Comparison of ENCODE assay signal across 8 cellular contexts in genomic region chr2:42974697-42975357, GRCh38.
DNase-seq lines count a peak whose midpoint lies in the region; ATAC-seq, FAIRE-seq and TF ChIP-seq lines count a peak whose summit lies in the region.

No MANE protein-coding gene starts in this region.

- TF ChIP-seq CTCF in A549 (IDR thresholded peaks at IDR 0.05), result peak; percentile 94
- TF ChIP-seq CTCF in GM13977 (IDR thresholded peaks at IDR 0.05; ENCODE audit: extremely low read depth, insufficient read depth, missing control alignments), result peak; percentile 86
- peak; percentile 91 for TF ChIP-seq CTCF in glutamatergic neuron (IDR thresholded peaks at IDR 0.05; ENCODE audit: partially characterized antibody, unreplicated experiment)
- peak; percentile 91 for TF ChIP-seq CTCF in osteocyte (IDR thresholded peaks at IDR 0.05)
- peak; percentile 78 to 96 (median 91) for TF ChIP-seq CTCF in thyroid gland (IDR thresholded peaks at IDR 0.05)

- no peak overlapping the region for H3K4me3 Mint-ChIP-seq in activated naive CD4-positive, alpha-beta T cell treated with anti-CD3 and anti-CD28 coated beads, Interleukin-2, amount 10 ng/mL, durations not matched to agents 7 days and 5 days
- H3K4me3 Mint-ChIP-seq in glutamatergic neuron (ENCODE audit: unreplicated experiment) (peak overlapping the region; percentile 53), osteocyte (ENCODE audit: unreplicated experiment) (peak overlapping the region; percentile 63)

- 31% methylated on average over 13 of the region's 27 CpGs for WGBS in A549 (ENCODE audit: missing lambda C conversion rate)
- WGBS in thyroid gland, 2 donors, result 33 to 56% methylated on average over 9 of the region's 27 CpGs

- no peaks in the 10 kb centered on the region for H3K9me3 Mint-ChIP-seq in activated naive CD4-positive, alpha-beta T cell treated with anti-CD3 and anti-CD28 coated beads, Interleukin-2, amount 10 ng/mL, durations not matched to agents 7 days and 5 days
- H3K9me3 Mint-ChIP-seq in glutamatergic neuron (ENCODE audit: unreplicated experiment) (peaks cover 2% of the 10 kb centered on the region), osteocyte (ENCODE audit: unreplicated experiment) (no peaks in the 10 kb centered on the region)

- H3K27ac Mint-ChIP-seq in activated naive CD4-positive, alpha-beta T cell treated with anti-CD3 and anti-CD28 coated beads, Interleukin-2, amount 10 ng/mL, durations not matched to agents 7 days and 5 days, result no peak overlapping the region
- no peak overlapping the region for H3K27ac Mint-ChIP-seq in glutamatergic neuron (ENCODE audit: unreplicated experiment)
- H3K27ac Mint-ChIP-seq in osteocyte (ENCODE audit: unreplicated experiment), result peak overlapping the region; percentile 66

- peaks cover 24% of the 10 kb centered on the region for H3K4me1 Mint-ChIP-seq in activated naive CD4-positive, alpha-beta T cell treated with anti-CD3 and anti-CD28 coated beads, Interleukin-2, amount 10 ng/mL, durations not matched to agents 7 days and 5 days
- H3K4me1 Mint-ChIP-seq in glutamatergic neuron (ENCODE audit: low read depth, unreplicated experiment), result no peaks in the 10 kb centered on the region
- peaks cover 36% of the 10 kb centered on the region for H3K4me1 Mint-ChIP-seq in osteocyte (ENCODE audit: unreplicated experiment)

- peak overlapping the region; percentile 73 to 87 for H3K27ac ChIP-seq in A549
- H3K27ac ChIP-seq in thyroid gland, result peak overlapping the region in 2 of 3 donors; percentile 39 to 66

- ATAC-seq in A549, result peak; percentile 60 to 86
- ATAC-seq in HG02763 (IDR thresholded peaks at IDR 0.05; ENCODE audit: unreplicated experiment), result no peak

- intact Hi-C loops in thyroid gland (cut with DNase I), result loop anchor here (5.0 to 10.0 kb wide), 3 partner anchors 160 to 510 kb away; no protein-coding TSS in a partner anchor

- H3K9me3 ChIP-seq in A549, result no peaks in the 10 kb centered on the region
- no peaks in the 10 kb centered on the region for H3K9me3 ChIP-seq in thyroid gland

- CTCF ChIA-PET in A549 (lab: Yijun Ruan, JAX), result interaction anchor here (0.6 to 11.6 kb wide), 84 partner anchors 8 to 575 kb away, joined by 3 to 253 read pairs (median 5); partner anchors contain the start of gene ZFP36L2
- CTCF ChIA-PET in activated naive CD4-positive, alpha-beta T cell treated with anti-CD3 and anti-CD28 coated beads, Interleukin-2, amount 10 ng/mL, durations not matched to agents 7 days and 5 days (lab: Charles Lee), result interaction anchor here (0.6 to 5.3 kb wide), 15 partner anchors 10 to 567 kb away, joined by 3 to 71 read pairs (median 5); partner anchors contain the start of gene ZFP36L2

- H3K4me1 ChIP-seq in A549, result peaks cover 37% of the 10 kb centered on the region
- peaks cover 13 to 14% of the 10 kb centered on the region in 2 donors for H3K4me1 ChIP-seq in thyroid gland

- H3K27me3 ChIP-seq in thyroid gland, result no peaks in the 10 kb centered on the region

- no peak for FAIRE-seq in A549 (lab: Jason Lieb, UNC)
- FAIRE-seq in RCC 7860 (lab: Jason Lieb, UNC), result no peak

- in situ Hi-C loops in GM13977 (cut with MboI; ENCODE audit: low pct_unique_long_range_greater_than_20kb, low sequenced_read_pairs, unreplicated experiment), result loop anchor here (10.0 to 25.0 kb wide), 2 partner anchors 262 to 510 kb away; partner anchors contain the start of gene ZFP36L2

- peak overlapping the region; percentile 89 for H3K4me2 ChIP-seq in A549

- H3K36me3 Mint-ChIP-seq in activated naive CD4-positive, alpha-beta T cell treated with anti-CD3 and anti-CD28 coated beads, Interleukin-2, amount 10 ng/mL, durations not matched to agents 7 days and 5 days, result no peaks in the 10 kb centered on the region
- no peaks in the 10 kb centered on the region for H3K36me3 Mint-ChIP-seq in glutamatergic neuron (ENCODE audit: unreplicated experiment)
- H3K36me3 Mint-ChIP-seq in osteocyte (ENCODE audit: unreplicated experiment), result no peaks in the 10 kb centered on the region

- no peak for TF ChIP-seq EP300 in A549 (IDR thresholded peaks at IDR 0.05)

- peak; percentile 58 to 64 for DNase-seq in A549 (ENCODE audit: low read depth in 1 of 2, low spot score in 1 of 2)
- peak; percentile 53 for DNase-seq in GM13977 (ENCODE audit: low spot score)
- peak; percentile 54 for DNase-seq in RCC 7860 (ENCODE audit: low spot score)
- DNase-seq in activated naive CD4-positive, alpha-beta T cell treated with anti-CD3 and anti-CD28 coated beads, Interleukin-2, amount 10 ng/mL, durations not matched to agents 7 days and 5 days, result peak; percentile 70
- peak; percentile 85 for DNase-seq in glutamatergic neuron
- peak; percentile 90 for DNase-seq in osteocyte (ENCODE audit: extremely low spot score, unreplicated experiment)
- DNase-seq in thyroid gland, result peak; percentile 78 to 79

- peak overlapping the region; percentile 31 for H3K4me3 ChIP-seq in A549
- peak overlapping the region in 1 of 3 donors; percentile 12 for H3K4me3 ChIP-seq in thyroid gland (replicated peaks in 1 of 3)

- TF ChIP-seq POLR2A in A549 (IDR thresholded peaks at IDR 0.05; ENCODE audit: low read length), result no peak
- TF ChIP-seq POLR2A in thyroid gland (IDR thresholded peaks at IDR 0.05), result no peak

- POLR2A ChIA-PET in A549 (lab: Yijun Ruan, JAX), result interaction anchor here (1.3 to 2.0 kb wide), 3 partner anchors 247 to 254 kb away, joined by 3 to 15 read pairs (median 5); partner anchors contain the start of gene ZFP36L2

- H3K36me3 ChIP-seq in thyroid gland, result no peaks in the 10 kb centered on the region

- peaks cover 30% of the 10 kb centered on the region for H3K27me3 Mint-ChIP-seq in activated naive CD4-positive, alpha-beta T cell treated with anti-CD3 and anti-CD28 coated beads, Interleukin-2, amount 10 ng/mL, durations not matched to agents 7 days and 5 days
- H3K27me3 Mint-ChIP-seq in glutamatergic neuron (ENCODE audit: unreplicated experiment), result peaks cover 8% of the 10 kb centered on the region
- no peaks in the 10 kb centered on the region for H3K27me3 Mint-ChIP-seq in osteocyte (ENCODE audit: unreplicated experiment)

- TF ChIP-seq RAD21 in A549 (conservative IDR thresholded peaks at IDR 0.05 in 1 of 2, IDR thresholded peaks at IDR 0.05 in 1 of 2), result peak; percentile 99

TF ChIP-seq in A549, 52 proteins besides CTCF, POLR2A, EP300 and RAD21:
- TF ChIP-seq JUN (IDR thresholded peaks at IDR 0.05) (0 out of 5 replicates have a peak, but pooled peaks of 1 of the 2 experiments have one; percentile 27), USF2 (IDR thresholded peaks at IDR 0.05) (no peak), SMC3 (IDR thresholded peaks at IDR 0.05) (peak; percentile 99)
